9 cellular contexts compared by ENCODE assay signal in genomic region chr6:79630883-79631799, GRCh38. TPM values are rescaled to one million over a fixed set of nuclear protein-coding genes. Genes with fewer than 3 reads are reported as not detected.
DNase-seq lines count a peak whose midpoint lies in the region; ATAC-seq and TF ChIP-seq lines count a peak whose summit lies in the region.
"Had no signal": no experiment of that assay in that cellular context is flagged by ENCODE, and none has a peak within 500 bp of the region (broad histone marks: within the 10 kb centered on the region; RNA-seq: fewer than 3 reads in every experiment).

Gene SH3BGRL2, plus strand, starts transcription at chr6:79631329. Its CDS starts 133 bp downstream, at chr6:79631462.

- peaks cover 4% of the 10 kb centered on the region for H3K4me1 Mint-ChIP-seq in activated T-helper 17 cell treated with anti-CD3 and anti-CD28 coated beads, Interleukin-2, amount 50 U/mL, for 72 hours

- H3K27me3 ChIP-seq in mucosa of stomach (ENCODE audit: control insufficient read depth, insufficient read depth, low read length) (no peaks in the 10 kb centered on the region), subcutaneous abdominal adipose tissue (ENCODE audit: control insufficient read depth in 5 of 5, insufficient read depth in 4 of 5, low read length in 5 of 5) (no peaks in the 10 kb centered on the region)

- ATAC-seq in HG03039 (IDR thresholded peaks at IDR 0.05; ENCODE audit: unreplicated experiment), result peak; percentile 60
- ATAC-seq in activated T-helper 17 cell treated with anti-CD3 and anti-CD28 coated beads, Interleukin-2, amount 50 U/mL, for 72 hours (replicated peaks), result peak; percentile 24

- H3K9me3 Mint-ChIP-seq in activated T-helper 17 cell treated with anti-CD3 and anti-CD28 coated beads, Interleukin-2, amount 50 U/mL, for 72 hours, result no peaks in the 10 kb centered on the region

- H3K4me3 Mint-ChIP-seq in activated T-helper 17 cell treated with anti-CD3 and anti-CD28 coated beads, Interleukin-2, amount 50 U/mL, for 72 hours, result peak within 1 kb of the TSS; percentile 79

- peak within 1 kb of the TSS; percentile 37 for H3K27ac ChIP-seq in subcutaneous abdominal adipose tissue (ENCODE audit: low read depth, low read length)
- H3K27ac ChIP-seq: neutrophil had no signal

- H3K36me3 ChIP-seq in mucosa of stomach (ENCODE audit: control insufficient read depth, insufficient read depth, low read length), result no peaks in the 10 kb centered on the region
- H3K36me3 ChIP-seq in subcutaneous abdominal adipose tissue (ENCODE audit: control insufficient read depth in 5 of 5, insufficient read depth in 5 of 5, low read length in 5 of 5), result peaks cover 0 to 2% (median 0%) of the 10 kb centered on the region in 5 donors
- H3K36me3 ChIP-seq: neutrophil had no signal

- H3K9me3 ChIP-seq in mucosa of stomach (ENCODE audit: control insufficient read depth, low read length) (no peaks in the 10 kb centered on the region), subcutaneous abdominal adipose tissue (ENCODE audit: control insufficient read depth in 5 of 5, low read length in 5 of 5) (no peaks in the 10 kb centered on the region)
- H3K9me3 ChIP-seq: neutrophil had no signal

- no peaks in the 10 kb centered on the region for H3K36me3 Mint-ChIP-seq in activated T-helper 17 cell treated with anti-CD3 and anti-CD28 coated beads, Interleukin-2, amount 50 U/mL, for 72 hours (ENCODE audit: low read depth)

- H3K4me1 ChIP-seq in mucosa of stomach (ENCODE audit: control insufficient read depth, insufficient read depth, low read length), result peaks cover 21% of the 10 kb centered on the region
- H3K4me1 ChIP-seq in subcutaneous abdominal adipose tissue (ENCODE audit: control insufficient read depth in 5 of 5, insufficient read depth in 5 of 5, low read length in 5 of 5), result peaks cover 0 to 26% (median 10%) of the 10 kb centered on the region in 5 donors

- H3K4me3 ChIP-seq in fibroblast of the aortic adventitia (ENCODE audit: low read depth, low read length) (peak within 1 kb of the TSS; percentile 67), mucosa of stomach (ENCODE audit: low read length) (peak within 1 kb of the TSS; percentile 57), subcutaneous abdominal adipose tissue (ENCODE audit: low read depth in 1 of 5, low read length in 5 of 5) (peak within 1 kb of the TSS; percentile 69 to 84 (median 71))

- no peak within 1 kb of the TSS for H3K27ac Mint-ChIP-seq in activated T-helper 17 cell treated with anti-CD3 and anti-CD28 coated beads, Interleukin-2, amount 50 U/mL, for 72 hours

- H3K9ac ChIP-seq in mucosa of stomach (ENCODE audit: low read length) (peak within 1 kb of the TSS; percentile 92), subcutaneous abdominal adipose tissue (ENCODE audit: low read length in 5 of 5) (peak within 1 kb of the TSS in 4 of 5 donors; percentile 26 to 65 (median 62))

- peak; percentile 27 for DNase-seq in SIG-M5 treated with dmso at 0.1 percent for 504 hours (lab: John Stamatoyannopoulos, UW; ENCODE audit: unreplicated experiment)
- DNase-seq in SIG-M5 (lab: John Stamatoyannopoulos, UW), result no peak
- peak; percentile 65 for DNase-seq in NCI-H510A (lab: John Stamatoyannopoulos, UW)
- DNase-seq in fibroblast of the aortic adventitia (ENCODE audit: low read depth), result peak; percentile 40

- peaks cover 57% of the 10 kb centered on the region for H3K27me3 Mint-ChIP-seq in activated T-helper 17 cell treated with anti-CD3 and anti-CD28 coated beads, Interleukin-2, amount 50 U/mL, for 72 hours

- no peak for TF ChIP-seq CTCF in fibroblast of the aortic adventitia (IDR thresholded peaks at IDR 0.05; ENCODE audit: insufficient read depth, low read length)

RNA-seq across cellular contexts. Expression of gene SH3BGRL2, which starts in this region (rescaled TPM):
- total RNA-seq in activated T-helper 17 cell treated with anti-CD3 and anti-CD28 coated beads, Interleukin-2, amount 50 U/mL, for 72 hours, result under 1 TPM; 0.06 to 0.24 TPM
- total RNA-seq in fibroblast of the aortic adventitia (ENCODE audit: low replicate concordance), result 4.1 and 6.6 TPM in 2 replicates

Comparison
In these comparisons a context has a peak if more than half of its experiments do, and no peak if none do; other contexts are left out.
1. Peak in ATAC-seq in activated T-helper 17 cell treated with anti-CD3 and anti-CD28 coated beads, Interleukin-2, amount 50 U/mL, for 72 hours; RNA of the gene not detected or under 1 TPM.